Comparison of ENCODE assay signal across 11 cellular contexts in the genomic region with DNA sequence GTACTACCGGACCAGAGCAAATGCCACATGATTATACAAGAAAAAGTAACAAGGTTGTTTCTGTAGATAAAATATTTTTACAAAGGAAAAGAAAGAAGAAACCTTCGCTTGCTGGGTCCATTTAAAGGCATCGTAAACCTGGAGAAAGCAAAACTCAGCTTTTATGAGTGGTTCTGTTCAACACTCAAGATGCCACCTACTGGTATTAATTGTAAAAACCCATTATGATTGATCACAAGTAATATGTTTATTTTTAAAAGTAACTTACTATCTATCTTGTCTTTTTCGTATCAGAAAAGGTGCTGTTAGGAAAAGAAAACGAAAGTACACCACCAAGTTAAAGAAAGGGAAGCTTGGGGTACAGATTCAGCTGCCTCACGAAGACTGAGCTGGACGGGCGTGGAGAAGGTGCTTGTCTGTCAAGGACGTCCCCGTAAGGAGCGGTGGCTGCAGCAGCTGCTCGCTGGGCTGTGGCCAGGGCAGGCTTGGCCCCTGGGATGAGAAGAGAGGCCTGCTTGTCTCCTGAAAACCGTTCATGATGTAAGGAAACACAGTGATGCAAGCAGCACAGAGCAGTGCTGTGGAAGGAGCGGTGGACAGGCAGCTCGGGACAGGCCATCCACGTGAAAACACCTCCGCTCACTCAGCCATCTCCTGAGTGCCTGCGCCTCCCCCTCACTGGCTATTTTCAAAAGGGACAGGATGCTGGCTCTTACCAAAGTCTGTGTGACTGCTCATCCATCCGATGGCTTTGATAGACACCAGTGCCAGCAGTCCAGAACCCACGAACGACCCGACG. TPM values are rescaled to one million over a fixed set of nuclear protein-coding genes. Genes with fewer than 3 reads are reported as not detected.
DNase-seq lines count a peak whose midpoint lies in the region; ATAC-seq and TF ChIP-seq lines count a peak whose summit lies in the region.
"Had no signal": no experiment of that assay in that cellular context is flagged by ENCODE, and none has a peak within 500 bp of the region (broad histone marks: within the 10 kb centered on the region; RNA-seq: fewer than 3 reads in every experiment).

No MANE protein-coding gene starts in this region.

- H3K27ac ChIP-seq in C4-2B = no peak overlapping the region
- H3K27ac ChIP-seq in VCaP = no peak overlapping the region
- H3K27ac ChIP-seq: SJCRH30 had no signal

- no peaks in the 10 kb centered on the region for H3K27me3 Mint-ChIP-seq in natural killer cell (ENCODE audit: low read depth in 2 of 2)

- no peak for ATAC-seq in natural killer cell
- ATAC-seq in GM19467 (IDR thresholded peaks at IDR 0.05; ENCODE audit: unreplicated experiment) = no peak
- no peak for ATAC-seq in GM18511 (IDR thresholded peaks at IDR 0.05; ENCODE audit: unreplicated experiment)
- no peak for ATAC-seq in HG03457 (IDR thresholded peaks at IDR 0.05; ENCODE audit: unreplicated experiment)
- ATAC-seq: activated CD8-positive, alpha-beta T cell treated with anti-CD3 and anti-CD28 coated beads, Interleukin-2, amount 10 ng/mL, durations not matched to agents 7 days and 5 days had no signal

- intact Hi-C loops in natural killer cell (cut with micrococcal nuclease) = loop anchor here (1.0 to 10.0 kb wide), 3 partner anchors 34 to 154 kb away; no protein-coding TSS in a partner anchor

- TF ChIP-seq CTCF in C4-2B (conservative IDR thresholded peaks at IDR 0.05) = peak; percentile 39; the same call in 1 of the 2 replicates
- peak; percentile 17 for TF ChIP-seq CTCF in GM20000 (IDR thresholded peaks at IDR 0.05; ENCODE audit: extremely low read depth, missing control alignments)
- TF ChIP-seq CTCF in VCaP (conservative IDR thresholded peaks at IDR 0.05) = peak; percentile 67
- peak; percentile 39 for TF ChIP-seq CTCF in natural killer cell (IDR thresholded peaks at IDR 0.05)

- H3K36me3 Mint-ChIP-seq in natural killer cell = peaks cover 25% of the 10 kb centered on the region

- H3K27ac Mint-ChIP-seq in natural killer cell = peak overlapping the region; percentile 100

- H3K4me1 Mint-ChIP-seq in natural killer cell = peaks cover 68 to 90% of the 10 kb centered on the region in 2 donors

- H3K4me3 Mint-ChIP-seq in natural killer cell = peak overlapping the region; percentile 94
- H3K4me3 Mint-ChIP-seq: activated CD8-positive, alpha-beta T cell treated with anti-CD3 and anti-CD28 coated beads, Interleukin-2, amount 10 ng/mL, durations not matched to agents 7 days and 5 days had no signal

- peaks cover 0 to 2% of the 10 kb centered on the region in 2 donors for H3K9me3 Mint-ChIP-seq in natural killer cell

- no peak for TF ChIP-seq POLR2A in erythroblast (IDR thresholded peaks at IDR 0.05; ENCODE audit: low read length)

- peak; percentile 32 for DNase-seq in GM20000 (ENCODE audit: low spot score)
- no peak for DNase-seq in natural killer cell
- DNase-seq in erythroblast (lab: John Stamatoyannopoulos, UW) = no peak
- DNase-seq: activated CD8-positive, alpha-beta T cell treated with anti-CD3 and anti-CD28 coated beads, Interleukin-2, amount 10 ng/mL, durations not matched to agents 7 days and 5 days; NCI-H187 treated with DMSO at 0.1 percent for 48 hours; SJCRH30 had no signal

RNA-seq across cellular contexts. Expression of a gene that starts 25.0 kb away (rescaled TPM):
- 100 to 1,000 TPM; 176 to 306 (median 250) TPM for total RNA-seq in natural killer cell

RNA-seq across cellular contexts. Expression of a gene that starts 54.5 kb away (rescaled TPM):
- 1 to 10 TPM in 2 of 3 donors, under 1 TPM in 1; 0.33 to 3.2 (median 2.6) TPM for total RNA-seq in natural killer cell
- total RNA-seq: activated CD8-positive, alpha-beta T cell treated with anti-CD3 and anti-CD28 coated beads, Interleukin-2, amount 10 ng/mL, durations not matched to agents 7 days and 5 days had no signal

Comparison
In these comparisons a context has a peak if more than half of its experiments do, and no peak if none do; other contexts are left out.
1. CTCF ChIP-seq: peak in every context shown above with its lines; median percentile 67 in VCaP; 39 in C4-2B; 39 in natural killer cell; 17 in GM20000.